ENCODE assay signal across 1 cellular context in the genomic region with DNA sequence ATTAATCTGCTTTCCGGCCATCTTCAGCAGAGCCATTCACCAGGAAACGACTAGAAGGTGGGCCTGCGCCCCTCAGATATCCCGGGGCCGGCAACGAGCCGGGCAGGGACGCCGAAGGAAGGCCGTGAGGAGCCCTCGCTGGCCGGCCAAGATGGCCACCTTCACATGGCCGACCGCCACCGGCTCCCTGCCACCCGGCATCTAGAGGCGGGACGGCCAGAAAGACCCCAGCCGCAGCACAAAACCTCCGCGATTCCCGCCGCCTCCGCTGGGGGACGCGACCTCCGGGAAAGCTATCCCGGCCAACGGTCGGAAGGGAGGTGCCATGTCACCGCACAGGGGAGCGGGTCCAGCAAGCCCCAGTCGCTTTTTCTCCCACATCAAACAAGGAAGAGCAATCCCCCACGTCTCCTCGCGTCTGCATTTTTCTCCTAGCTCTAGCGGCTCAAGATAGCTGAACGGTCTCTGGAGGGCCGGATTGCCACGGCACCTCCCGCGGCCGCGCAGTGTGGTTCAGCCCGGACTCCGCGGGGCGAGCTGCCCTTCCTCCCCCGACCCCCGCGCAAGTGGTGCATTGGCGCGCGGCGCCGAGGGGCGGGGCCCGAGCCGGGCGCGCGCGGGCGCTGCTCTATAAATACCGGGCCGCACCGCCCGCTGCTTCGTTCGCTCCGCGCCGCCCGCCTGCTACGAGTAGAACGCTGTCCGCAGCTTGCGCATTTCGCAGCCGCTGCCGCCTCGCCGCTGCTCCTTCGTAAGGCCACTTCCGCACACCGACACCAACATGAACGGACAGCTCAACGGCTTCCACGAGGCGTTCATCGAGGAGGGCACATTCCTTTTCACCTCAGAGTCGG.
TF ChIP-seq lines count a peak whose summit lies in the region.

A gene (plus strand): TSS at position 662 of the 854 bp plus-strand sequence. CDS start 120 bp downstream, at position 782.

TF ChIP-seq in HepG2, 621 proteins besides CTCF, POLR2A, EP300 and RAD21 (continued from another document and continues in another):
- TF ChIP-seq, protein P1, sequence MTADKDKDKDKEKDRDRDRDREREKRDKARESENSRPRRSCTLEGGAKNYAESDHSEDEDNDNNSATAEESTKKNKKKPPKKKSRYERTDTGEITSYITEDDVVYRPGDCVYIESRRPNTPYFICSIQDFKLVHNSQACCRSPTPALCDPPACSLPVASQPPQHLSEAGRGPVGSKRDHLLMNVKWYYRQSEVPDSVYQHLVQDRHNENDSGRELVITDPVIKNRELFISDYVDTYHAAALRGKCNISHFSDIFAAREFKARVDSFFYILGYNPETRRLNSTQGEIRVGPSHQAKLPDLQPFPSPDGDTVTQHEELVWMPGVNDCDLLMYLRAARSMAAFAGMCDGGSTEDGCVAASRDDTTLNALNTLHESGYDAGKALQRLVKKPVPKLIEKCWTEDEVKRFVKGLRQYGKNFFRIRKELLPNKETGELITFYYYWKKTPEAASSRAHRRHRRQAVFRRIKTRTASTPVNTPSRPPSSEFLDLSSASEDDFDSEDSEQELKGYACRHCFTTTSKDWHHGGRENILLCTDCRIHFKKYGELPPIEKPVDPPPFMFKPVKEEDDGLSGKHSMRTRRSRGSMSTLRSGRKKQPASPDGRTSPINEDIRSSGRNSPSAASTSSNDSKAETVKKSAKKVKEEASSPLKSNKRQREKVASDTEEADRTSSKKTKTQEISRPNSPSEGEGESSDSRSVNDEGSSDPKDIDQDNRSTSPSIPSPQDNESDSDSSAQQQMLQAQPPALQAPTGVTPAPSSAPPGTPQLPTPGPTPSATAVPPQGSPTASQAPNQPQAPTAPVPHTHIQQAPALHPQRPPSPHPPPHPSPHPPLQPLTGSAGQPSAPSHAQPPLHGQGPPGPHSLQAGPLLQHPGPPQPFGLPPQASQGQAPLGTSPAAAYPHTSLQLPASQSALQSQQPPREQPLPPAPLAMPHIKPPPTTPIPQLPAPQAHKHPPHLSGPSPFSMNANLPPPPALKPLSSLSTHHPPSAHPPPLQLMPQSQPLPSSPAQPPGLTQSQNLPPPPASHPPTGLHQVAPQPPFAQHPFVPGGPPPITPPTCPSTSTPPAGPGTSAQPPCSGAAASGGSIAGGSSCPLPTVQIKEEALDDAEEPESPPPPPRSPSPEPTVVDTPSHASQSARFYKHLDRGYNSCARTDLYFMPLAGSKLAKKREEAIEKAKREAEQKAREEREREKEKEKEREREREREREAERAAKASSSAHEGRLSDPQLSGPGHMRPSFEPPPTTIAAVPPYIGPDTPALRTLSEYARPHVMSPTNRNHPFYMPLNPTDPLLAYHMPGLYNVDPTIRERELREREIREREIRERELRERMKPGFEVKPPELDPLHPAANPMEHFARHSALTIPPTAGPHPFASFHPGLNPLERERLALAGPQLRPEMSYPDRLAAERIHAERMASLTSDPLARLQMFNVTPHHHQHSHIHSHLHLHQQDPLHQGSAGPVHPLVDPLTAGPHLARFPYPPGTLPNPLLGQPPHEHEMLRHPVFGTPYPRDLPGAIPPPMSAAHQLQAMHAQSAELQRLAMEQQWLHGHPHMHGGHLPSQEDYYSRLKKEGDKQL (CRISPR knock-in tag; IDR thresholded peaks at IDR 0.05; ENCODE audit: low read depth) = peak; percentile 74
- TF ChIP-seq ZNF7 (CRISPR knock-in tag; IDR thresholded peaks at IDR 0.05) (no peak), SIX4 (CRISPR knock-in tag; IDR thresholded peaks at IDR 0.05) (peak; percentile 78), ZNF781 (CRISPR knock-in tag; IDR thresholded peaks at IDR 0.05; ENCODE audit: borderline replicate concordance, not compliant biosample characterization) (peak; percentile 33), KAT2B (IDR thresholded peaks at IDR 0.05; ENCODE audit: borderline replicate concordance, low read depth, low read length) (no peak), TCF12 (IDR thresholded peaks at IDR 0.05) (no peak), TCF12 (CRISPR knock-in tag; IDR thresholded peaks at IDR 0.05) (peak; percentile 78; the same call in 1 of the 2 replicates), KAT7 (CRISPR knock-in tag; IDR thresholded peaks at IDR 0.05; ENCODE audit: borderline replicate concordance) (peak; percentile 73; the same call in 1 of the 2 replicates), ZNF644 (CRISPR knock-in tag; IDR thresholded peaks at IDR 0.05; ENCODE audit: low read depth) (no peak)
- TF ChIP-seq, protein P2, sequence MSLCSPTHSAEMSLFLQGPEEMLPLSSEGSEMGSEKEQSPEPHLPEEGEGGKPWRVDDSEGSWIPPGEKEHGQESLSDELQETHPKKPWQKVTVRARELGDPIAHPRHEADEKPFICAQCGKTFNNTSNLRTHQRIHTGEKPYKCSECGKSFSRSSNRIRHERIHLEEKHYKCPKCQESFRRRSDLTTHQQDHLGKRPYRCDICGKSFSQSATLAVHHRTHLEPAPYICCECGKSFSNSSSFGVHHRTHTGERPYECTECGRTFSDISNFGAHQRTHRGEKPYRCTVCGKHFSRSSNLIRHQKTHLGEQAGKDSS (CRISPR knock-in tag; IDR thresholded peaks at IDR 0.05; ENCODE audit: borderline replicate concordance, low read depth) = no peak; the same call in 1 of the 2 replicates
- TF ChIP-seq, protein P3, sequence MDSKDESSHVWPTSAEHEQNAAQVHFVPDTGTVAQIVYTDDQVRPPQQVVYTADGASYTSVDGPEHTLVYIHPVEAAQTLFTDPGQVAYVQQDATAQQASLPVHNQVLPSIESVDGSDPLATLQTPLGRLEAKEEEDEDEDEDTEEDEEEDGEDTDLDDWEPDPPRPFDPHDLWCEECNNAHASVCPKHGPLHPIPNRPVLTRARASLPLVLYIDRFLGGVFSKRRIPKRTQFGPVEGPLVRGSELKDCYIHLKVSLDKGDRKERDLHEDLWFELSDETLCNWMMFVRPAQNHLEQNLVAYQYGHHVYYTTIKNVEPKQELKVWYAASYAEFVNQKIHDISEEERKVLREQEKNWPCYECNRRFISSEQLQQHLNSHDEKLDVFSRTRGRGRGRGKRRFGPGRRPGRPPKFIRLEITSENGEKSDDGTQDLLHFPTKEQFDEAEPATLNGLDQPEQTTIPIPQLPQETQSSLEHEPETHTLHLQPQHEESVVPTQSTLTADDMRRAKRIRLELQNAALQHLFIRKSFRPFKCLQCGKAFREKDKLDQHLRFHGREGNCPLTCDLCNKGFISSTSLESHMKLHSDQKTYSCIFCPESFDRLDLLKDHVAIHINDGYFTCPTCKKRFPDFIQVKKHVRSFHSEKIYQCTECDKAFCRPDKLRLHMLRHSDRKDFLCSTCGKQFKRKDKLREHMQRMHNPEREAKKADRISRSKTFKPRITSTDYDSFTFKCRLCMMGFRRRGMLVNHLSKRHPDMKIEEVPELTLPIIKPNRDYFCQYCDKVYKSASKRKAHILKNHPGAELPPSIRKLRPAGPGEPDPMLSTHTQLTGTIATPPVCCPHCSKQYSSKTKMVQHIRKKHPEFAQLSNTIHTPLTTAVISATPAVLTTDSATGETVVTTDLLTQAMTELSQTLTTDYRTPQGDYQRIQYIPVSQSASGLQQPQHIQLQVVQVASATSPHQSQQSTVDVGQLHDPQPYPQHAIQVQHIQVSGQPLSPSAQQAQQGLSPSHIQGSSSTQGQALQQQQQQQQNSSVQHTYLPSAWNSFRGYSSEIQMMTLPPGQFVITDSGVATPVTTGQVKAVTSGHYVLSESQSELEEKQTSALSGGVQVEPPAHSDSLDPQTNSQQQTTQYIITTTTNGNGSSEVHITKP (CRISPR knock-in tag; IDR thresholded peaks at IDR 0.05; ENCODE audit: low read depth) = peak; percentile 99
- TF ChIP-seq, protein P4, sequence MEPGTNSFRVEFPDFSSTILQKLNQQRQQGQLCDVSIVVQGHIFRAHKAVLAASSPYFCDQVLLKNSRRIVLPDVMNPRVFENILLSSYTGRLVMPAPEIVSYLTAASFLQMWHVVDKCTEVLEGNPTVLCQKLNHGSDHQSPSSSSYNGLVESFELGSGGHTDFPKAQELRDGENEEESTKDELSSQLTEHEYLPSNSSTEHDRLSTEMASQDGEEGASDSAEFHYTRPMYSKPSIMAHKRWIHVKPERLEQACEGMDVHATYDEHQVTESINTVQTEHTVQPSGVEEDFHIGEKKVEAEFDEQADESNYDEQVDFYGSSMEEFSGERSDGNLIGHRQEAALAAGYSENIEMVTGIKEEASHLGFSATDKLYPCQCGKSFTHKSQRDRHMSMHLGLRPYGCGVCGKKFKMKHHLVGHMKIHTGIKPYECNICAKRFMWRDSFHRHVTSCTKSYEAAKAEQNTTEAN (CRISPR knock-in tag; conservative IDR thresholded peaks at IDR 0.05) = peak; percentile 87
- TF ChIP-seq, protein P5, sequence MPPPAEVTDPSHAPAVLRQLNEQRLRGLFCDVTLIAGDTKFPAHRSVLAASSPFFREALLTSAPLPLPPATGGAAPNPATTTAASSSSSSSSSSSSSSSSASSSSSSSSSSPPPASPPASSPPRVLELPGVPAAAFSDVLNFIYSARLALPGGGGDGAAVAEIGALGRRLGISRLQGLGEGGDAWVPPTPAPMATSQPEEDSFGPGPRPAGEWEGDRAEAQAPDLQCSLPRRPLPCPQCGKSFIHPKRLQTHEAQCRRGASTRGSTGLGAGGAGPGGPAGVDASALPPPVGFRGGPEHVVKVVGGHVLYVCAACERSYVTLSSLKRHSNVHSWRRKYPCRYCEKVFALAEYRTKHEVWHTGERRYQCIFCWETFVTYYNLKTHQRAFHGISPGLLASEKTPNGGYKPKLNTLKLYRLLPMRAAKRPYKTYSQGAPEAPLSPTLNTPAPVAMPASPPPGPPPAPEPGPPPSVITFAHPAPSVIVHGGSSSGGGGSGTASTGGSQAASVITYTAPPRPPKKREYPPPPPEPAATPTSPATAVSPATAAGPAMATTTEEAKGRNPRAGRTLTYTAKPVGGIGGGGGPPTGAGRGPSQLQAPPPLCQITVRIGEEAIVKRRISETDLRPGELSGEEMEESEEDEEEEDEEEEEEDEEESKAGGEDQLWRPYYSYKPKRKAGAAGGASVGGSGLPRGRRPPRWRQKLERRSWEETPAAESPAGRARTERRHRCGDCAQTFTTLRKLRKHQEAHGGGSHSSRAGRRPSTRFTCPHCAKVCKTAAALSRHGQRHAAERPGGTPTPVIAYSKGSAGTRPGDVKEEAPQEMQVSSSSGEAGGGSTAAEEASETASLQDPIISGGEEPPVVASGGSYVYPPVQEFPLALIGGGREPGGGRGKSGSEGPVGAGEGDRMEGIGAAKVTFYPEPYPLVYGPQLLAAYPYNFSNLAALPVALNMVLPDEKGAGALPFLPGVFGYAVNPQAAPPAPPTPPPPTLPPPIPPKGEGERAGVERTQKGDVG (CRISPR knock-in tag; IDR thresholded peaks at IDR 0.05; ENCODE audit: borderline replicate concordance) = 0 out of 2 replicates have a peak, but pooled peaks have one; percentile 67
- TF ChIP-seq, protein P6, sequence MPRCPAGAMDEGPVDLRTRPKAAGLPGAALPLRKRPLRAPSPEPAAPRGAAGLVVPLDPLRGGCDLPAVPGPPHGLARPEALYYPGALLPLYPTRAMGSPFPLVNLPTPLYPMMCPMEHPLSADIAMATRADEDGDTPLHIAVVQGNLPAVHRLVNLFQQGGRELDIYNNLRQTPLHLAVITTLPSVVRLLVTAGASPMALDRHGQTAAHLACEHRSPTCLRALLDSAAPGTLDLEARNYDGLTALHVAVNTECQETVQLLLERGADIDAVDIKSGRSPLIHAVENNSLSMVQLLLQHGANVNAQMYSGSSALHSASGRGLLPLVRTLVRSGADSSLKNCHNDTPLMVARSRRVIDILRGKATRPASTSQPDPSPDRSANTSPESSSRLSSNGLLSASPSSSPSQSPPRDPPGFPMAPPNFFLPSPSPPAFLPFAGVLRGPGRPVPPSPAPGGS (CRISPR knock-in tag; IDR thresholded peaks at IDR 0.05) = peak; percentile 91
- TF ChIP-seq, protein P7, sequence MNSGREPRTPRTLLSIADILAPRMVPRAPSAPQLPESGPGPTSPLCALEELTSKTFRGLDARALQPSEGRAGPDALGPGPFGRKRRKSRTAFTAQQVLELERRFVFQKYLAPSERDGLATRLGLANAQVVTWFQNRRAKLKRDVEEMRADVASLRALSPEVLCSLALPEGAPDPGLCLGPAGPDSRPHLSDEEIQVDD (CRISPR knock-in tag; IDR thresholded peaks at IDR 0.05; ENCODE audit: borderline replicate concordance) = no peak
- TF ChIP-seq, protein P8, sequence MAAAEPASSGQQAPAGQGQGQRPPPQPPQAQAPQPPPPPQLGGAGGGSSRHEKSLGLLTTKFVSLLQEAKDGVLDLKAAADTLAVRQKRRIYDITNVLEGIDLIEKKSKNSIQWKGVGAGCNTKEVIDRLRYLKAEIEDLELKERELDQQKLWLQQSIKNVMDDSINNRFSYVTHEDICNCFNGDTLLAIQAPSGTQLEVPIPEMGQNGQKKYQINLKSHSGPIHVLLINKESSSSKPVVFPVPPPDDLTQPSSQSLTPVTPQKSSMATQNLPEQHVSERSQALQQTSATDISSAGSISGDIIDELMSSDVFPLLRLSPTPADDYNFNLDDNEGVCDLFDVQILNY (CRISPR knock-in tag; conservative IDR thresholded peaks at IDR 0.05) = peak; percentile 90
- TF ChIP-seq, protein P9, sequence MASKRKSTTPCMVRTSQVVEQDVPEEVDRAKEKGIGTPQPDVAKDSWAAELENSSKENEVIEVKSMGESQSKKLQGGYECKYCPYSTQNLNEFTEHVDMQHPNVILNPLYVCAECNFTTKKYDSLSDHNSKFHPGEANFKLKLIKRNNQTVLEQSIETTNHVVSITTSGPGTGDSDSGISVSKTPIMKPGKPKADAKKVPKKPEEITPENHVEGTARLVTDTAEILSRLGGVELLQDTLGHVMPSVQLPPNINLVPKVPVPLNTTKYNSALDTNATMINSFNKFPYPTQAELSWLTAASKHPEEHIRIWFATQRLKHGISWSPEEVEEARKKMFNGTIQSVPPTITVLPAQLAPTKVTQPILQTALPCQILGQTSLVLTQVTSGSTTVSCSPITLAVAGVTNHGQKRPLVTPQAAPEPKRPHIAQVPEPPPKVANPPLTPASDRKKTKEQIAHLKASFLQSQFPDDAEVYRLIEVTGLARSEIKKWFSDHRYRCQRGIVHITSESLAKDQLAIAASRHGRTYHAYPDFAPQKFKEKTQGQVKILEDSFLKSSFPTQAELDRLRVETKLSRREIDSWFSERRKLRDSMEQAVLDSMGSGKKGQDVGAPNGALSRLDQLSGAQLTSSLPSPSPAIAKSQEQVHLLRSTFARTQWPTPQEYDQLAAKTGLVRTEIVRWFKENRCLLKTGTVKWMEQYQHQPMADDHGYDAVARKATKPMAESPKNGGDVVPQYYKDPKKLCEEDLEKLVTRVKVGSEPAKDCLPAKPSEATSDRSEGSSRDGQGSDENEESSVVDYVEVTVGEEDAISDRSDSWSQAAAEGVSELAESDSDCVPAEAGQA (IDR thresholded peaks at IDR 0.05; ENCODE audit: low read depth) = peak; percentile 84
- TF ChIP-seq, protein P9 (CRISPR knock-in tag; IDR thresholded peaks at IDR 0.05; ENCODE audit: borderline replicate concordance) = 0 out of 2 replicates have a peak, but pooled peaks have one; percentile 15
